Comparison of ENCODE assay signal across 27 cellular contexts in genomic region chr17:58640202-58640601, GRCh38.
"Had no signal": no experiment of that assay in that cellular context is flagged by ENCODE, and none has a peak within 500 bp of the region (broad histone marks: within the 10 kb centered on the region; RNA-seq: fewer than 3 reads in every experiment).

No MANE protein-coding gene starts in this region.

- DNase-seq: activated CD4-positive, alpha-beta T cell treated with anti-CD3 and anti-CD28 coated beads for 1 hour; activated CD4-positive, alpha-beta T cell treated with anti-CD3 and anti-CD28 coated beads for 4 hours; activated CD4-positive, alpha-beta T cell treated with anti-CD3 and anti-CD28 coated beads, Interleukin-2, amount 10 ng/mL, durations not matched to agents 7 days and 5 days; activated CD4-positive, alpha-beta T cell treated with anti-CD3 and anti-CD28 coated beads, Interleukin-2, amount 50 U/mL, for 4 hours; activated CD8-positive, alpha-beta memory T cell treated with anti-CD3 and anti-CD28 coated beads for 24 hours; activated CD8-positive, alpha-beta T cell treated with anti-CD3 and anti-CD28 coated beads for 36 hours; activated effector memory CD4-positive, alpha-beta T cell treated with Interleukin-2 at 50 U/mL for 16 hours; activated gamma-delta T cell treated with Interleukin-2 at 50 U/mL for 16 hours; activated naive CD4-positive, alpha-beta T cell treated with anti-CD3 and anti-CD28 coated beads, Interleukin-2, amount 50 U/mL, for 16 hours; activated naive CD4-positive, alpha-beta T cell treated with Interleukin-2 at 50 U/mL for 16 hours; activated T-cell treated with anti-CD3 and anti-CD28 coated beads, Interleukin-2, amount 50 U/mL, for 4 hours; amniotic stem cell; anterior cingulate cortex; brain microvascular endothelial cell; caudate nucleus; effector memory CD4-positive, alpha-beta T cell; endodermal cell; erythroblast; esophagus squamous epithelium; foreskin fibroblast; head of caudate nucleus; T-helper 2 cell had no signal

- H3K4me1 ChIP-seq: esophagus squamous epithelium had no signal

- H3K36me3 ChIP-seq: brain microvascular endothelial cell, esophagus squamous epithelium had no signal

- ATAC-seq: activated CD8-positive, alpha-beta T cell treated with anti-CD3 and anti-CD28 coated beads for 36 hours; activated T-cell treated with anti-CD3 and anti-CD28 coated beads, Interleukin-2, amount 50 U/mL, for 4 hours; activated T-helper 17 cell treated with anti-CD3 and anti-CD28 coated beads, Interleukin-2, amount 50 U/mL, for 72 hours; WTC11 had no signal

- H3K27ac ChIP-seq: brain microvascular endothelial cell, esophagus squamous epithelium had no signal

- H3K4me3 ChIP-seq: esophagus squamous epithelium had no signal

- FAIRE-seq: astrocyte, colon, frontal cortex had no signal

- H3K27me3 ChIP-seq: brain microvascular endothelial cell, esophagus squamous epithelium had no signal

- H3K9me3 ChIP-seq: esophagus squamous epithelium had no signal
